In genomic region chr5:127926974-127927373, GRCh38 we compare ENCODE assay signal across 17 cellular contexts.
A peak's percentile ranks its signal among the peaks of the same experiment; 100 is the strongest.
DNase-seq lines count a peak whose midpoint lies in the region; ATAC-seq, FAIRE-seq and TF ChIP-seq lines count a peak whose summit lies in the region.
"Had no signal": no experiment of that assay in that cellular context is flagged by ENCODE, and none has a peak within 500 bp of the region (broad histone marks: within the 10 kb centered on the region; RNA-seq: fewer than 3 reads in every experiment).

No MANE protein-coding gene starts in this region.

- H3F3A ChIP-seq in MM.1S (ENCODE audit: insufficient read depth, low read length) = no peaks in the 10 kb centered on the region

- H4K20me1 ChIP-seq in MM.1S (ENCODE audit: insufficient read depth, low read length) = no peaks in the 10 kb centered on the region
- H4K20me1 ChIP-seq in GM12878 (ENCODE audit: control insufficient read depth, insufficient read depth) = no peaks in the 10 kb centered on the region
- H4K20me1 ChIP-seq: BLaER1 had no signal

- in situ Hi-C loops in GM12878 (cut with MboI) = no loop called here

- H3K4me3 ChIP-seq in MM.1S (ENCODE audit: low read length) = no peak overlapping the region
- no peak overlapping the region for H3K4me3 ChIP-seq in GM12878
- H3K4me3 ChIP-seq in dorsolateral prefrontal cortex = no peak overlapping the region
- H3K4me3 ChIP-seq: BLaER1, GM23338 had no signal

- H3K4me2 ChIP-seq in MM.1S (ENCODE audit: low read depth, low read length) = peak overlapping the region; percentile 8; the same call in 1 of the 2 replicates
- H3K4me2 ChIP-seq in GM12878 (ENCODE audit: control insufficient read depth, insufficient read depth) = no peak overlapping the region
- H3K4me2 ChIP-seq: BLaER1, GM23338 had no signal

- SMC1A ChIA-PET in GM12878 (lab: Charles Lee; ENCODE audit: uncharacterized antibody, unreplicated experiment) = interaction anchor here (0.6 to 2.3 kb wide), 6 partner anchors 9 to 141 kb away, joined by 3 to 6 read pairs (median 3); no protein-coding TSS in a partner anchor

- no peak for TF ChIP-seq EP300 in GM12878 (IDR thresholded peaks at IDR 0.05; ENCODE audit: borderline replicate concordance in 1 of 2, control insufficient read depth in 1 of 2, low read depth in 2 of 2, low read length in 2 of 2)

- TF ChIP-seq CTCF in MM.1S (IDR thresholded peaks at IDR 0.05; ENCODE audit: low read length) (no peak), GM12878 (IDR thresholded peaks at IDR 0.05 in 2 of 3, conservative IDR thresholded peaks at IDR 0.05 in 1 of 3; ENCODE audit: control insufficient read depth in 2 of 3, extremely low read depth in 1 of 3, insufficient read depth in 1 of 3, low read depth in 3 of 3, low read length in 3 of 3) (no peak), dorsolateral prefrontal cortex (IDR thresholded peaks at IDR 0.05 in 54 of 56, conservative IDR thresholded peaks at IDR 0.05 in 2 of 56; ENCODE audit: low read depth in 1 of 56, partially characterized antibody in 56 of 56) (no peak)

- H3K4me1 ChIP-seq in MM.1S (ENCODE audit: low read length) (no peaks in the 10 kb centered on the region), GM12878 (ENCODE audit: control insufficient read depth, insufficient read depth, low read length) (no peaks in the 10 kb centered on the region; the same call in 1 of the 2 replicates)
- H3K4me1 ChIP-seq: BLaER1 had no signal

- no peak overlapping the region for H3K27ac ChIP-seq in MM.1S (ENCODE audit: low read length)
- H3K27ac ChIP-seq in GM12878 (ENCODE audit: control insufficient read depth, insufficient read depth) = no peak overlapping the region
- no peak overlapping the region for H3K27ac ChIP-seq in dorsolateral prefrontal cortex
- H3K27ac ChIP-seq: BLaER1, C4-2B had no signal

- no TSS peak for BruUV-seq in GM12878 (replicated peaks; lab: Mats Ljungman, UMichigan)

- 87% methylated on average over 3 of the region's 3 CpGs for WGBS in GM12878 (ENCODE audit: insufficient coverage, insufficient replicate concordance, low lambda C conversion rate, missing lambda C conversion rate)

- H3K79me2 ChIP-seq in MM.1S (ENCODE audit: low read length) (no peaks in the 10 kb centered on the region), GM12878 (ENCODE audit: control insufficient read depth, insufficient read depth, low read length) (no peaks in the 10 kb centered on the region)

- POLR2A ChIA-PET in GM12878 (lab: Charles Lee) = no interaction called here

- TF ChIP-seq RAD21 in GM12878 (IDR thresholded peaks at IDR 0.05; ENCODE audit: insufficient read depth, low read depth, low read length) = no peak

- peak; percentile 56 for ATAC-seq in GM12878
- no peak for ATAC-seq in HG03159 (IDR thresholded peaks at IDR 0.05; ENCODE audit: unreplicated experiment)
- ATAC-seq: CD8-positive, alpha-beta T cell; GM23338; HCT116 had no signal

- DNase-seq in GM18507 (ENCODE audit: extremely low spot score, insufficient read length, low read depth) (no peak), MM.1S (peak; percentile 23), GM12878 (ENCODE audit: low read depth, low spot score) (no peak), putamen (ENCODE audit: low spot score) (no peak), dorsolateral prefrontal cortex (no peak)
- DNase-seq: CD4-positive, CD25-positive, alpha-beta regulatory T cell; CD8-positive, alpha-beta T cell; DMS53; DMS79 treated with DMSO at 0.1 percent for 48 hours; GF-D8; H9 had no signal

- H3K27me3 ChIP-seq in MM.1S (replicated peaks; ENCODE audit: insufficient read depth, low read length) (no peaks in the 10 kb centered on the region), GM12878 (replicated peaks in 1 of 2; ENCODE audit: control insufficient read depth in 2 of 2, insufficient read depth in 2 of 2, low read length in 1 of 2) (no peaks in the 10 kb centered on the region), dorsolateral prefrontal cortex (no peaks in the 10 kb centered on the region)
- H3K27me3 ChIP-seq: BLaER1 had no signal

- H3K9me3 ChIP-seq in MM.1S (replicated peaks; ENCODE audit: insufficient read depth, low read length) (no peaks in the 10 kb centered on the region), GM12878 (replicated peaks; ENCODE audit: control insufficient read depth, insufficient read depth, low read length) (no peaks in the 10 kb centered on the region)
- H3K9me3 ChIP-seq: BLaER1 had no signal

- H3K9ac ChIP-seq in MM.1S (ENCODE audit: low read length) (no peak overlapping the region), GM12878 (ENCODE audit: control insufficient read depth, insufficient read depth, low read length) (no peak overlapping the region)
- H3K9ac ChIP-seq: BLaER1 had no signal

- peak; percentile 29 for FAIRE-seq in GM18507 (lab: Jason Lieb, UNC)
- peak; percentile 18 for FAIRE-seq in GM12878 (lab: Jason Lieb, UNC)
- FAIRE-seq: GM12892 had no signal

- RAD21 ChIA-PET in GM12878 (lab: Charles Lee; ENCODE audit: unreplicated experiment) = interaction anchor here (1.2 kb wide), 1 partner anchor 150 kb away, joined by 3 read pairs; no protein-coding TSS in a partner anchor

- H2AFZ ChIP-seq in MM.1S (ENCODE audit: low read length) (no peak overlapping the region), GM12878 (ENCODE audit: control insufficient read depth, low read depth, low read length) (no peak overlapping the region)
- H2AFZ ChIP-seq: GM23338 had no signal

- no peaks in the 10 kb centered on the region for H3K9me2 ChIP-seq in MM.1S (replicated peaks; ENCODE audit: insufficient read depth, low read length)

- no peak for TF ChIP-seq POLR2A in GM12878 (IDR thresholded peaks at IDR 0.05; ENCODE audit: low read depth, low read length)

- intact Hi-C loops in GM12878 (cut with micrococcal nuclease; ENCODE audit: unreplicated experiment) = no loop called here
- intact Hi-C loops in dorsolateral prefrontal cortex (cut with DNase I) = no loop called here

- CTCF ChIA-PET in GM12878 (lab: Yijun Ruan, JAX) = interaction anchor here (0.7 to 1.8 kb wide), 5 partner anchors 17 to 79 kb away, joined by 3 to 7 read pairs (median 3); no protein-coding TSS in a partner anchor

- H3K36me3 ChIP-seq in MM.1S (replicated peaks; ENCODE audit: insufficient read depth, low read length) (no peaks in the 10 kb centered on the region), GM12878 (ENCODE audit: control insufficient read depth in 2 of 2, insufficient read depth in 2 of 2, low read length in 1 of 2) (no peaks in the 10 kb centered on the region)
- H3K36me3 ChIP-seq: BLaER1 had no signal

TF ChIP-seq in GM12878, 131 proteins besides CTCF, POLR2A, EP300 and RAD21:
- no peak for TF ChIP-seq MEF2B (IDR thresholded peaks at IDR 0.05; ENCODE audit: partially characterized antibody, poor library complexity, severe bottlenecking)
- no peak for TF ChIP-seq ZNF384 (IDR thresholded peaks at IDR 0.05; ENCODE audit: borderline replicate concordance, low read depth, low read length)
- 0 out of 2 replicates have a peak, but pooled peaks have one; percentile 32 for TF ChIP-seq ZNF687 (IDR thresholded peaks at IDR 0.05)
- TF ChIP-seq ELK1 (IDR thresholded peaks at IDR 0.05; ENCODE audit: low read depth, low read length) = no peak
- no peak for TF ChIP-seq BCL3 (IDR thresholded peaks at IDR 0.05; ENCODE audit: borderline replicate concordance, insufficient read depth, low read depth, low read length, poor library complexity, severe bottlenecking)
- TF ChIP-seq BRCA1 (IDR thresholded peaks at IDR 0.05; ENCODE audit: low read depth, low read length) = no peak
